In the genomic region with DNA sequence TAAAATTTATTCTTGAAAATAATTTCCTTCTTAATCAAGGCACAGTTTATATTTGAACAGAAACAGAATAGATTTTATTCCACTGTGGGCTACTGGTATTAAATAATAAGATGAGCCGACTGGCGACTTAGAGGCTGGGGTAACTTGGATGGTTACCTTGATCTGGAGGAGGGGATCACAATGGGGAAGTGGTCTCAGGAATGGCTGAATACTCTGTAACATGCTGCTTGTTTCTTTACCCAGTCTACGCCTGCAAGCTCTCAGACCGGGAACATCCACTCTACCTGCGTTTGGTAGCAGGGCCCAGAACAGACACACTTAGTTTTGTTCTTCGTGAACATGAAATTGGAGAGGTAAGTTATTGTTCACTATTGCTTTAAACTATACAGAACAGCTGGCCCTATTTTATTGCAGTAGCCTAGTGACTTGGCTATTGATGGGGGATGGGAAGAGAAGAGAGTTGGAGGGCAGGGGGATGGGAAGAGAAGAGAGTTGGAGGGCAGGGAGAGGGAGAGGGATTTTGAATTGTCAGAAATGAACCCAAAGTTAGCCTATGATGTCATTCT, we compare ENCODE assay signal across 11 cellular contexts.
DNase-seq lines count a peak whose midpoint lies in the region; ATAC-seq, FAIRE-seq and TF ChIP-seq lines count a peak whose summit lies in the region.
"Had no signal": no experiment of that assay in that cellular context is flagged by ENCODE, and none has a peak within 500 bp of the region (broad histone marks: within the 10 kb centered on the region; RNA-seq: fewer than 3 reads in every experiment).

No MANE protein-coding gene starts in this region.

- POLR2A ChIA-PET in WTC11 (lab: Charles Lee): interaction anchor here (1.0 to 1.2 kb wide), 2 partner anchors 9 to 80 kb away, joined by 3 read pairs; no protein-coding TSS in a partner anchor

- H2BK5ac ChIP-seq in mesenchymal stem cell (ENCODE audit: low read depth, low read length, poor library complexity, severe bottlenecking): no peak overlapping the region

- no peak overlapping the region for H3K4me3 Mint-ChIP-seq in stimulated activated naive CD8-positive, alpha-beta T cell treated with anti-CD3 and anti-CD28 coated beads, Interleukin-15, Interleukin-2, amounts not matched to agents 100 ng/mL and 50 ng/mL, for 24 hours
- H3K4me3 Mint-ChIP-seq in WTC11: peak overlapping the region; percentile 50

- H3K27ac ChIP-seq in mesenchymal stem cell (ENCODE audit: low read length, poor library complexity, severe bottlenecking): no peak overlapping the region

- H3K14ac ChIP-seq in mesenchymal stem cell (ENCODE audit: low read length in 2 of 2): peak overlapping the region in 1 of 2 experiments; percentile 58

- 64% methylated on average over 6 of the region's 6 CpGs for WGBS in mesenchymal stem cell

- CTCF ChIA-PET in WTC11 (lab: Charles Lee): interaction anchor here (0.5 to 1.6 kb wide), 5 partner anchors 89 to 146 kb away, joined by 3 to 5 read pairs (median 3); no protein-coding TSS in a partner anchor

- DNase-seq in stimulated activated naive CD8-positive, alpha-beta T cell treated with anti-CD3 and anti-CD28 coated beads, Interleukin-15, Interleukin-2, amounts not matched to agents 100 U/mL and 50 U/mL, for 24 hours: no peak
- no peak for DNase-seq in WTC11 (ENCODE audit: low spot score)
- no peak for DNase-seq in mesenchymal stem cell
- DNase-seq in GM13976 (ENCODE audit: low spot score): no peak
- DNase-seq in stimulated activated CD4-positive, alpha-beta T cell treated with anti-CD3 and anti-CD28 coated beads, Interleukin-2, amount 100 ng/mL, for 24 hours: no peak
- DNase-seq in HTR-8/SVneo (ENCODE audit: insufficient read length, low spot score): no peak
- DNase-seq: adrenal gland had no signal

- no peak overlapping the region for H2BK12ac ChIP-seq in mesenchymal stem cell (ENCODE audit: low read length in 2 of 2)

- H3K9me3 ChIP-seq in mesenchymal stem cell (ENCODE audit: control insufficient read depth, low read length): no peaks in the 10 kb centered on the region
- H3K9me3 ChIP-seq: adrenal gland had no signal

- no peak overlapping the region for H2BK15ac ChIP-seq in mesenchymal stem cell (ENCODE audit: low read depth, poor library complexity, severe bottlenecking)

- H3K18ac ChIP-seq in mesenchymal stem cell (ENCODE audit: low read depth in 1 of 2, low read length in 2 of 2): peak overlapping the region in 1 of 2 experiments; percentile 2

- no peak for TF ChIP-seq CTCF in WTC11 (IDR thresholded peaks at IDR 0.05)
- no peak for TF ChIP-seq CTCF in GM13976 (IDR thresholded peaks at IDR 0.05; ENCODE audit: borderline replicate concordance, control extremely low read depth, extremely low read depth, insufficient read depth, missing control alignments)

- no peaks in the 10 kb centered on the region for H3K27me3 ChIP-seq in mesenchymal stem cell (ENCODE audit: control insufficient read depth in 1 of 2, insufficient read depth in 1 of 2, low read length in 2 of 2)
- H3K27me3 ChIP-seq: adrenal gland had no signal

- H3K27me3 Mint-ChIP-seq in stimulated activated naive CD8-positive, alpha-beta T cell treated with anti-CD3 and anti-CD28 coated beads, Interleukin-15, Interleukin-2, amounts not matched to agents 100 ng/mL and 50 ng/mL, for 24 hours: no peaks in the 10 kb centered on the region
- no peaks in the 10 kb centered on the region for H3K27me3 Mint-ChIP-seq in WTC11 (ENCODE audit: low read depth)

- no peak overlapping the region for H2BK120ac ChIP-seq in mesenchymal stem cell (ENCODE audit: low read depth, low read length)

- no peak overlapping the region for H2AFZ ChIP-seq in mesenchymal stem cell (ENCODE audit: low read depth, low read length)

- H2AK5ac ChIP-seq in mesenchymal stem cell (ENCODE audit: low read length, severe bottlenecking): peak overlapping the region; percentile 22

- no peak for ATAC-seq in stimulated activated naive CD8-positive, alpha-beta T cell treated with anti-CD3 and anti-CD28 coated beads, Interleukin-15, Interleukin-2, amounts not matched to agents 100 U/mL and 50 U/mL, for 24 hours
- peak; percentile 67 for ATAC-seq in WTC11
- no peak for ATAC-seq in HG03097 (IDR thresholded peaks at IDR 0.05; ENCODE audit: low FRiP score, unreplicated experiment)
- ATAC-seq: Panc1 had no signal

- in situ Hi-C loops in GM13976 (cut with MboI; ENCODE audit: low sequenced_read_pairs, unreplicated experiment): no loop called here

- H3K4me3 ChIP-seq in mesenchymal stem cell (ENCODE audit: insufficient read depth in 1 of 2, low read depth in 1 of 2, low read length in 2 of 2): no peak overlapping the region
- H3K4me3 ChIP-seq: adrenal gland had no signal

- peaks cover 3% of the 10 kb centered on the region for H3K4me1 ChIP-seq in mesenchymal stem cell (ENCODE audit: control insufficient read depth, insufficient read depth, low read depth, low read length)

- H3K36me3 Mint-ChIP-seq in stimulated activated naive CD8-positive, alpha-beta T cell treated with anti-CD3 and anti-CD28 coated beads, Interleukin-15, Interleukin-2, amounts not matched to agents 100 ng/mL and 50 ng/mL, for 24 hours (ENCODE audit: low read depth): peaks cover 68% of the 10 kb centered on the region
- peaks cover 26% of the 10 kb centered on the region for H3K36me3 Mint-ChIP-seq in WTC11

- no peak for FAIRE-seq in HTR-8/SVneo (lab: Jason Lieb, UNC)
- FAIRE-seq: keratinocyte had no signal

- H3K79me1 ChIP-seq in mesenchymal stem cell (replicated peaks; ENCODE audit: low read length, poor library complexity, severe bottlenecking): peaks cover 14% of the 10 kb centered on the region

- H3K4me1 Mint-ChIP-seq in stimulated activated naive CD8-positive, alpha-beta T cell treated with anti-CD3 and anti-CD28 coated beads, Interleukin-15, Interleukin-2, amounts not matched to agents 100 ng/mL and 50 ng/mL, for 24 hours (ENCODE audit: low read depth): peaks cover 70% of the 10 kb centered on the region
- H3K4me1 Mint-ChIP-seq in WTC11: peaks cover 55% of the 10 kb centered on the region

- peak overlapping the region; percentile 3 for H4K8ac ChIP-seq in mesenchymal stem cell (ENCODE audit: low read length)

- no peaks in the 10 kb centered on the region for H3K9me3 Mint-ChIP-seq in stimulated activated naive CD8-positive, alpha-beta T cell treated with anti-CD3 and anti-CD28 coated beads, Interleukin-15, Interleukin-2, amounts not matched to agents 100 ng/mL and 50 ng/mL, for 24 hours
- H3K9me3 Mint-ChIP-seq in WTC11: no peaks in the 10 kb centered on the region

- H3K27ac Mint-ChIP-seq in stimulated activated naive CD8-positive, alpha-beta T cell treated with anti-CD3 and anti-CD28 coated beads, Interleukin-15, Interleukin-2, amounts not matched to agents 100 ng/mL and 50 ng/mL, for 24 hours: peak overlapping the region; percentile 5
- H3K27ac Mint-ChIP-seq in WTC11: peak overlapping the region; percentile 96

- H4K91ac ChIP-seq in mesenchymal stem cell (ENCODE audit: low read length): no peak overlapping the region

- no peak overlapping the region for H3K9ac ChIP-seq in mesenchymal stem cell (ENCODE audit: low read length)

- H3K23ac ChIP-seq in mesenchymal stem cell (ENCODE audit: low read length in 2 of 2): no peak overlapping the region

- no peak overlapping the region for H3K4me2 ChIP-seq in mesenchymal stem cell (ENCODE audit: low read length, poor library complexity, severe bottlenecking)

- no peak overlapping the region for H3K4ac ChIP-seq in mesenchymal stem cell (ENCODE audit: low read depth in 1 of 2, low read length in 2 of 2)

- peaks cover 8 to 18% of the 10 kb centered on the region in 2 experiments for H3K36me3 ChIP-seq in mesenchymal stem cell (ENCODE audit: control insufficient read depth in 1 of 2, insufficient read depth in 2 of 2, low read depth in 1 of 2, low read length in 2 of 2)

TF ChIP-seq in WTC11, 78 proteins besides CTCF, POLR2A, EP300 and RAD21:
- TF ChIP-seq, protein P1, sequence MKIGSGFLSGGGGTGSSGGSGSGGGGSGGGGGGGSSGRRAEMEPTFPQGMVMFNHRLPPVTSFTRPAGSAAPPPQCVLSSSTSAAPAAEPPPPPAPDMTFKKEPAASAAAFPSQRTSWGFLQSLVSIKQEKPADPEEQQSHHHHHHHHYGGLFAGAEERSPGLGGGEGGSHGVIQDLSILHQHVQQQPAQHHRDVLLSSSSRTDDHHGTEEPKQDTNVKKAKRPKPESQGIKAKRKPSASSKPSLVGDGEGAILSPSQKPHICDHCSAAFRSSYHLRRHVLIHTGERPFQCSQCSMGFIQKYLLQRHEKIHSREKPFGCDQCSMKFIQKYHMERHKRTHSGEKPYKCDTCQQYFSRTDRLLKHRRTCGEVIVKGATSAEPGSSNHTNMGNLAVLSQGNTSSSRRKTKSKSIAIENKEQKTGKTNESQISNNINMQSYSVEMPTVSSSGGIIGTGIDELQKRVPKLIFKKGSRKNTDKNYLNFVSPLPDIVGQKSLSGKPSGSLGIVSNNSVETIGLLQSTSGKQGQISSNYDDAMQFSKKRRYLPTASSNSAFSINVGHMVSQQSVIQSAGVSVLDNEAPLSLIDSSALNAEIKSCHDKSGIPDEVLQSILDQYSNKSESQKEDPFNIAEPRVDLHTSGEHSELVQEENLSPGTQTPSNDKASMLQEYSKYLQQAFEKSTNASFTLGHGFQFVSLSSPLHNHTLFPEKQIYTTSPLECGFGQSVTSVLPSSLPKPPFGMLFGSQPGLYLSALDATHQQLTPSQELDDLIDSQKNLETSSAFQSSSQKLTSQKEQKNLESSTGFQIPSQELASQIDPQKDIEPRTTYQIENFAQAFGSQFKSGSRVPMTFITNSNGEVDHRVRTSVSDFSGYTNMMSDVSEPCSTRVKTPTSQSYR (CRISPR knock-in tag; IDR thresholded peaks at IDR 0.05): peak; percentile 56; the same call in 1 of the 2 replicates
- TF ChIP-seq, protein P2, sequence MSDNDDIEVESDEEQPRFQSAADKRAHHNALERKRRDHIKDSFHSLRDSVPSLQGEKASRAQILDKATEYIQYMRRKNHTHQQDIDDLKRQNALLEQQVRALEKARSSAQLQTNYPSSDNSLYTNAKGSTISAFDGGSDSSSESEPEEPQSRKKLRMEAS (CRISPR knock-in tag; IDR thresholded peaks at IDR 0.05): no peak
TF ChIP-seq in WTC11: peak in this region for 1.
